Comparison of ENCODE assay signal across 32 cellular contexts in genomic region chr11:133811850-133812685, GRCh38. TPM values are rescaled to one million over a fixed set of nuclear protein-coding genes. Genes with fewer than 3 reads are reported as not detected.
"Had no signal": no experiment of that assay in that cellular context is flagged by ENCODE, and none has a peak within 500 bp of the region (broad histone marks: within the 10 kb centered on the region; RNA-seq: fewer than 3 reads in every experiment).

No MANE protein-coding gene starts in this region.

- H3K36me3 ChIP-seq: breast epithelium, colonic mucosa, gastrocnemius medialis, left lung, lower lobe of right lung, pancreas, stomach, suprapubic skin, tibial artery had no signal

- H3K27me3 ChIP-seq: colonic mucosa, gastrocnemius medialis, pancreas had no signal

- H3K9me3 ChIP-seq: breast epithelium, colonic mucosa, gastrocnemius medialis, left lung, lower lobe of right lung, mucosa of descending colon, pancreas, psoas muscle, stomach, suprapubic skin, tibial artery had no signal

- H3K4me1 ChIP-seq: colonic mucosa, left lung, lower lobe of right lung, pancreas, psoas muscle had no signal

- H3K4me1 Mint-ChIP-seq: central memory CD8-positive, alpha-beta T cell; stimulated activated naive B cell treated with anti-CD40 and anti-IgM and Interleukin-4, amounts not matched to agents 10 μg/mL and 1 μg/mL and 100 μg/mL, for 72 hours had no signal

- ATAC-seq: activated naive CD4-positive, alpha-beta T cell treated with anti-CD3 and anti-CD28 coated beads, Interleukin-2, amount 50 U/mL, for 72 hours; activated T-cell treated with anti-CD3 and anti-CD28 coated beads, Interleukin-2, amount 50 U/mL, for 72 hours; gastrocnemius medialis; left lung; lower lobe of right lung; mucosa of descending colon; pancreas; psoas muscle; stimulated activated naive B cell treated with anti-CD40 and anti-IgM and Interleukin-4, amounts not matched to agents 10 μg/mL and 1 μg/mL and 100 μg/mL, for 72 hours had no signal

- DNase-seq: activated CD4-positive, alpha-beta T cell treated with anti-CD3 and anti-CD28 coated beads for 4 hours; activated CD4-positive, alpha-beta T cell treated with anti-CD3 and anti-CD28 coated beads, Interleukin-2, amount 50 U/mL, for 48 hours; activated naive CD4-positive, alpha-beta T cell; activated T-cell treated with anti-CD3 and anti-CD28 coated beads for 4 hours; activated T-cell treated with anti-CD3 and anti-CD28 coated beads, Interleukin-2, amount 50 U/mL, for 72 hours; colonic mucosa; effector memory CD4-positive, alpha-beta T cell; erythroblast; gastrocnemius medialis; glutamatergic neuron; left lung; lower lobe of right lung; mucosa of descending colon; nephron progenitor cell; pancreas; psoas muscle; stimulated activated CD4-positive, alpha-beta T cell treated with anti-CD3 and anti-CD28 coated beads, Interleukin-1b, Interleukin-23, amount 100 ng/mL, for 48 hours; stimulated activated CD4-positive, alpha-beta T cell treated with anti-CD3 and anti-CD28 coated beads, Interleukin-4, amount 100 ng/mL, for 4 hours; stimulated activated CD8-positive, alpha-beta memory T cell treated with anti-CD3 and anti-CD28 coated beads, Interleukin-4, amount 100 ng/mL, for 48 hours; stimulated activated naive B cell treated with anti-CD40 and anti-IgM and Interleukin-4, amounts not matched to agents 10 μg/mL and 1 μg/mL and 100 μg/mL, for 72 hours; stomach; T-helper 2 cell; tibial artery had no signal

- H3K4me3 Mint-ChIP-seq: activated T-cell treated with anti-CD3 and anti-CD28 coated beads, Interleukin-2, amount 50 U/mL, for 72 hours; central memory CD8-positive, alpha-beta T cell; nephron progenitor cell; stimulated activated naive B cell treated with anti-CD40 and anti-IgM and Interleukin-4, amounts not matched to agents 10 μg/mL and 1 μg/mL and 100 μg/mL, for 72 hours had no signal

- H3K9me3 Mint-ChIP-seq: activated naive CD4-positive, alpha-beta T cell treated with anti-CD3 and anti-CD28 coated beads, Interleukin-2, amount 50 U/mL, for 72 hours; activated T-cell treated with anti-CD3 and anti-CD28 coated beads, Interleukin-2, amount 50 U/mL, for 72 hours; central memory CD8-positive, alpha-beta T cell; nephron progenitor cell had no signal

- H3K27ac ChIP-seq: breast epithelium, colonic mucosa, gastrocnemius medialis, left lung, lower lobe of right lung, pancreas, psoas muscle, stomach, suprapubic skin, tibial artery had no signal

- H3K36me3 Mint-ChIP-seq: activated naive CD4-positive, alpha-beta T cell treated with anti-CD3 and anti-CD28 coated beads, Interleukin-2, amount 50 U/mL, for 72 hours; stimulated activated naive B cell treated with anti-CD40 and anti-IgM and Interleukin-4, amounts not matched to agents 10 μg/mL and 1 μg/mL and 100 μg/mL, for 72 hours had no signal

- H3K27ac Mint-ChIP-seq: activated naive CD4-positive, alpha-beta T cell treated with anti-CD3 and anti-CD28 coated beads, Interleukin-2, amount 50 U/mL, for 72 hours; activated T-cell treated with anti-CD3 and anti-CD28 coated beads, Interleukin-2, amount 50 U/mL, for 72 hours; nephron progenitor cell; stimulated activated naive B cell treated with anti-CD40 and anti-IgM and Interleukin-4, amounts not matched to agents 10 μg/mL and 1 μg/mL and 100 μg/mL, for 72 hours had no signal

- H3K4me3 ChIP-seq: breast epithelium, colonic mucosa, dorsolateral prefrontal cortex, gastrocnemius medialis, left lung, lower lobe of right lung, mucosa of descending colon, pancreas, psoas muscle, smooth muscle cell, stomach, suprapubic skin, tibial artery had no signal

RNA-seq across cellular contexts. Expression of gene SPATA19, which starts 33.2 kb away (rescaled TPM):
- total RNA-seq: activated naive CD4-positive, alpha-beta T cell treated with anti-CD3 and anti-CD28 coated beads, Interleukin-2, amount 50 U/mL, for 72 hours; activated T-cell treated with anti-CD3 and anti-CD28 coated beads, Interleukin-2, amount 50 U/mL, for 72 hours; breast epithelium; colonic mucosa; gastrocnemius medialis; left lung; lower lobe of right lung; mesenteric fat pad; mucosa of descending colon; myocyte; pancreas; psoas muscle; stomach; suprapubic skin; ureter had no signal
